Comparison of ENCODE assay signal across 1 cellular context in the genomic region with DNA sequence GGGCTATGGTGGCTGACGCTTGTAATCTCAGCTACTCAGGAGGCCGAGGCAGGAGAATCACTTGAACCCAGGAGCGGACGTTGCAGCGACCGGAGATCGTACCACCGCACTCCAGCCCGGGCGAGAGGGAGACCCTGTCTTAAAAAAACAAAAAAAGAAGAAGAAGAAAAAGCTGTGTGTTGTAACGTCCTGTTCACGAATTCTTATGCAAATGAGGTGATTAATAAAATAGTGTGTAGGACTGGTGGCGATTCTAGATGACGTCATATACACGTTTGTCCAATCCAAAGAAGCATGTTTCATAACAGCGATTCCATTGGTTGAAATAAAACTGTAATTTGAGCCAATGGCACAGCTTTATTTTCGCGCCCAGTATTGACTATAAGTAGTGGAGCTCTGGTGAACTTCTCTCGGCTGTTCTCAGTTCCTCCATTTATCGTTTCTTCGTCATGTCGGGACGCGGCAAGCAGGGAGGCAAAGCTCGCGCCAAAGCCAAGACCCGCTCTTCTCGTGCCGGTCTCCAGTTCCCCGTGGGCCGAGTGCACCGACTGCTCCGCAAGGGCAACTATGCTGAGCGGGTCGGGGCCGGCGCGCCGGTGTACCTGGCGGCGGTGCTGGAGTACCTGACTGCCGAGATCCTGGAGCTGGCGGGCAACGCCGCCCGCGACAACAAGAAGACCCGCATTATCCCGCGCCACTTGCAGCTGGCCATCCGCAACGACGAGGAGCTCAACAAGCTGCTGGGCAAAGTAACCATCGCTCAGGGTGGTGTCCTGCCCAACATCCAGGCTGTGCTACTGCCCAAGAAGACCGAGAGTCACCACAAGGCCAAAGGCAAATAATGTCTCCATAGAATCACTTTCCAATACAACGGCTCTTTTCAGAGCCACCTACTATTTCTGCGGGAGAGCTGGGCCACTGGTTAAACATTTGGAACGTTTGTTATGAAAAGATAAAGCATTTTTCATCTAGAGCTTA.
TF ChIP-seq lines count a peak whose summit lies in the region.

No MANE protein-coding gene starts in this region.

TF ChIP-seq in K562, 482 proteins besides CTCF, POLR2A, EP300 and RAD21 (continued from another document):
- TF ChIP-seq, protein P1, sequence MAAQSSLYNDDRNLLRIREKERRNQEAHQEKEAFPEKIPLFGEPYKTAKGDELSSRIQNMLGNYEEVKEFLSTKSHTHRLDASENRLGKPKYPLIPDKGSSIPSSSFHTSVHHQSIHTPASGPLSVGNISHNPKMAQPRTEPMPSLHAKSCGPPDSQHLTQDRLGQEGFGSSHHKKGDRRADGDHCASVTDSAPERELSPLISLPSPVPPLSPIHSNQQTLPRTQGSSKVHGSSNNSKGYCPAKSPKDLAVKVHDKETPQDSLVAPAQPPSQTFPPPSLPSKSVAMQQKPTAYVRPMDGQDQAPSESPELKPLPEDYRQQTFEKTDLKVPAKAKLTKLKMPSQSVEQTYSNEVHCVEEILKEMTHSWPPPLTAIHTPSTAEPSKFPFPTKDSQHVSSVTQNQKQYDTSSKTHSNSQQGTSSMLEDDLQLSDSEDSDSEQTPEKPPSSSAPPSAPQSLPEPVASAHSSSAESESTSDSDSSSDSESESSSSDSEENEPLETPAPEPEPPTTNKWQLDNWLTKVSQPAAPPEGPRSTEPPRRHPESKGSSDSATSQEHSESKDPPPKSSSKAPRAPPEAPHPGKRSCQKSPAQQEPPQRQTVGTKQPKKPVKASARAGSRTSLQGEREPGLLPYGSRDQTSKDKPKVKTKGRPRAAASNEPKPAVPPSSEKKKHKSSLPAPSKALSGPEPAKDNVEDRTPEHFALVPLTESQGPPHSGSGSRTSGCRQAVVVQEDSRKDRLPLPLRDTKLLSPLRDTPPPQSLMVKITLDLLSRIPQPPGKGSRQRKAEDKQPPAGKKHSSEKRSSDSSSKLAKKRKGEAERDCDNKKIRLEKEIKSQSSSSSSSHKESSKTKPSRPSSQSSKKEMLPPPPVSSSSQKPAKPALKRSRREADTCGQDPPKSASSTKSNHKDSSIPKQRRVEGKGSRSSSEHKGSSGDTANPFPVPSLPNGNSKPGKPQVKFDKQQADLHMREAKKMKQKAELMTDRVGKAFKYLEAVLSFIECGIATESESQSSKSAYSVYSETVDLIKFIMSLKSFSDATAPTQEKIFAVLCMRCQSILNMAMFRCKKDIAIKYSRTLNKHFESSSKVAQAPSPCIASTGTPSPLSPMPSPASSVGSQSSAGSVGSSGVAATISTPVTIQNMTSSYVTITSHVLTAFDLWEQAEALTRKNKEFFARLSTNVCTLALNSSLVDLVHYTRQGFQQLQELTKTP (IDR thresholded peaks at IDR 0.05; ENCODE audit: low read depth in 1 of 2, partially characterized antibody in 2 of 2), result peak in 1 of 2 experiments; percentile 17
- TF ChIP-seq HEY1 (CRISPR knock-in tag; IDR thresholded peaks at IDR 0.05; ENCODE audit: borderline replicate concordance), result no peak
- TF ChIP-seq, protein P2, sequence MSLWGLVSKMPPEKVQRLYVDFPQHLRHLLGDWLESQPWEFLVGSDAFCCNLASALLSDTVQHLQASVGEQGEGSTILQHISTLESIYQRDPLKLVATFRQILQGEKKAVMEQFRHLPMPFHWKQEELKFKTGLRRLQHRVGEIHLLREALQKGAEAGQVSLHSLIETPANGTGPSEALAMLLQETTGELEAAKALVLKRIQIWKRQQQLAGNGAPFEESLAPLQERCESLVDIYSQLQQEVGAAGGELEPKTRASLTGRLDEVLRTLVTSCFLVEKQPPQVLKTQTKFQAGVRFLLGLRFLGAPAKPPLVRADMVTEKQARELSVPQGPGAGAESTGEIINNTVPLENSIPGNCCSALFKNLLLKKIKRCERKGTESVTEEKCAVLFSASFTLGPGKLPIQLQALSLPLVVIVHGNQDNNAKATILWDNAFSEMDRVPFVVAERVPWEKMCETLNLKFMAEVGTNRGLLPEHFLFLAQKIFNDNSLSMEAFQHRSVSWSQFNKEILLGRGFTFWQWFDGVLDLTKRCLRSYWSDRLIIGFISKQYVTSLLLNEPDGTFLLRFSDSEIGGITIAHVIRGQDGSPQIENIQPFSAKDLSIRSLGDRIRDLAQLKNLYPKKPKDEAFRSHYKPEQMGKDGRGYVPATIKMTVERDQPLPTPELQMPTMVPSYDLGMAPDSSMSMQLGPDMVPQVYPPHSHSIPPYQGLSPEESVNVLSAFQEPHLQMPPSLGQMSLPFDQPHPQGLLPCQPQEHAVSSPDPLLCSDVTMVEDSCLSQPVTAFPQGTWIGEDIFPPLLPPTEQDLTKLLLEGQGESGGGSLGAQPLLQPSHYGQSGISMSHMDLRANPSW (CRISPR knock-in tag; IDR thresholded peaks at IDR 0.05), result no peak
- TF ChIP-seq DPF2 (IDR thresholded peaks at IDR 0.05), result 0 out of 2 replicates have a peak, but pooled peaks have one; percentile 18
- peak; percentile 85 for TF ChIP-seq PRPF4 (IDR thresholded peaks at IDR 0.05; ENCODE audit: insufficient read depth, low read depth, low read length, poor library complexity, severe bottlenecking)
- 0 out of 2 replicates have a peak, but pooled peaks have one; percentile 46 for TF ChIP-seq C11orf30 (IDR thresholded peaks at IDR 0.05; ENCODE audit: low read depth)
- no peak for TF ChIP-seq ZNF592 (IDR thresholded peaks at IDR 0.05)
- no peak for TF ChIP-seq ZNF79 (CRISPR knock-in tag; IDR thresholded peaks at IDR 0.05; ENCODE audit: low read depth)
- TF ChIP-seq SETDB1 (IDR thresholded peaks at IDR 0.05; ENCODE audit: low read length), result no peak
